In the genomic region with DNA sequence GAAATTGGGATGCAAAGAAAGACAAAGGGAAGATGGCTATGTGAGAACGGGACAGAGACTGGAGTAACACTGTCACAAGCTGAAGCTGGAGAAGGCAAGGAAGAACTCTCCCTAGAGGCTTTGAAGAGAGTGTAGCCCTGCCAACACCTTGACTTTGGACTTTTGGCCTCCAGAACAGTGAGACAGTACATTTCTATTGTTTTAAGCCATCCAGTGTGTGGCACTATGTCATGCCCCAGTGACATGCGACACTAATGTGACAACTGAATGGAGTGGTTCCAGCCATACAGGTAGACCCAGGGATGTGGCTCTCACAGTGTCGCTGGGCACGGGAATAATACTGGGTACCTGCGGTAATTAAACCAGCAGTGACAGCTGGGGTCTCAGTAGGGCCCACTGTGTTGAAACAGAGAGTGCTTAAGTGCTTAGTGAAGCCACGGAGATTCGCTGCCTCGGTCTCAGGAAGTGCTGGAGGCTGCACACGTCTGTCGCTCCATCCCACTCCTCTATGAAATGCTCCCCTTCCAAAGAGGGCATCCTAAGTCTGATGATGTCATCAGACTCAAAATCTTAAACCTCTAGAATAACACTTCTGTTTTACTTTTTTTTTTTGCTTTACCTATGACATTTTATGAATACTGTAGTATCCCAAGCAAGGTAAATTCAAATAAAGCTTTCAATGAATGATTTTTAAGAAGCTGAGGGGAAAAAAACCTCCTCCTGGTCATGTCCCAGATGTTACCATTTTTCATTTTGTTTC, we compare ENCODE assay signal across 20 cellular contexts.
"Had no signal": no experiment of that assay in that cellular context is flagged by ENCODE, and none has a peak within 500 bp of the region (broad histone marks: within the 10 kb centered on the region; RNA-seq: fewer than 3 reads in every experiment).

No MANE protein-coding gene starts in this region.

- H3K27me3 ChIP-seq: esophagus muscularis mucosa, foreskin keratinocyte, ovary, spleen, suprapubic skin, tibial nerve had no signal

- DNase-seq: activated CD4-positive, alpha-beta T cell treated with anti-CD3 and anti-CD28 coated beads for 36 hours; activated CD4-positive, CD25-positive, alpha-beta regulatory T cell; activated CD8-positive, alpha-beta memory T cell treated with anti-CD3 and anti-CD28 coated beads, Interleukin-2, amount 10 ng/mL, durations not matched to agents 7 days and 5 days; activated CD8-positive, alpha-beta T cell treated with anti-CD3 and anti-CD28 coated beads, Interleukin-2, amount 10 ng/mL, durations not matched to agents 7 days and 5 days; activated naive CD8-positive, alpha-beta T cell treated with anti-CD3 and anti-CD28 coated beads, Interleukin-2, amount 50 U/mL, for 24 hours; activated T-cell treated with anti-CD3 and anti-CD28 coated beads, Interleukin-2, amount 50 U/mL, for 48 hours; amygdala; dermis blood vessel endothelial cell; effector CD4-positive, alpha-beta T cell; foreskin keratinocyte; left ventricle myocardium inferior; mammary epithelial cell; naive thymus-derived CD4-positive, alpha-beta T cell; spleen; stimulated activated naive CD4-positive, alpha-beta T cell had no signal

- H3K27ac ChIP-seq: esophagus muscularis mucosa, foreskin keratinocyte, ovary, suprapubic skin, tibial nerve had no signal

- H3K36me3 ChIP-seq: ovary had no signal

- H3K4me1 ChIP-seq: foreskin keratinocyte had no signal

- H3K4me3 ChIP-seq: esophagus muscularis mucosa, left ventricle myocardium inferior, ovary, spleen, suprapubic skin, tibial nerve had no signal

- H3K9me3 ChIP-seq: esophagus muscularis mucosa, left ventricle myocardium inferior, ovary, spleen, suprapubic skin, tibial nerve had no signal

- ATAC-seq: activated CD4-positive, alpha-beta T cell treated with anti-CD3 and anti-CD28 coated beads for 36 hours; activated CD8-positive, alpha-beta memory T cell treated with anti-CD3 and anti-CD28 coated beads, Interleukin-2, amount 10 ng/mL, durations not matched to agents 7 days and 5 days; activated CD8-positive, alpha-beta T cell treated with anti-CD3 and anti-CD28 coated beads, Interleukin-2, amount 10 ng/mL, durations not matched to agents 7 days and 5 days; activated naive CD8-positive, alpha-beta T cell treated with anti-CD3 and anti-CD28 coated beads, Interleukin-2, amount 50 U/mL, for 24 hours; foreskin keratinocyte; naive thymus-derived CD4-positive, alpha-beta T cell had no signal

- FAIRE-seq: colon had no signal
